Comparison of ENCODE assay signal across 8 cellular contexts in the genomic region with DNA sequence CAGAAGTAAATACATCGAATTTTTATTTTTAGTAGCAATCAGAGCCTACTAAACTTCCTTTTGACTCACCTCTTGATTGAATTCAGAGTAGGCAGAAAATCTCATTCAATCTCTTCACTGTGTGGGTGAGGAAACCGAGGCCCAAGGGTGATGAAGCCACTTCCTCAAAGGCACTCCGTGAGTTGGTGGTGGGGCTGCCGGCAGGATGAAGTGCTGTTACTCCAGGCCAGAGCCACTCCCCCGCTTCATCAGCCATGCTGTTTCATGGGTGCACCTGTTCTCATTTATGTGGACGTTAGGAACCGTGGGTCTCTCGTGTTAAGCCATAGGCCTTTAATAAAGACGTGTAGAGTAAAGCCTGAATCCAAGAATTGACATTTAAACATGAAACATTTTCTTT. TPM values are rescaled to one million over a fixed set of nuclear protein-coding genes. Genes with fewer than 3 reads are reported as not detected.
DNase-seq lines count a peak whose midpoint lies in the region; ATAC-seq lines count a peak whose summit lies in the region.

No MANE protein-coding gene starts in this region.

- ATAC-seq in GM19372 (IDR thresholded peaks at IDR 0.05; ENCODE audit: low read depth, unreplicated experiment) = peak; percentile 58
- ATAC-seq in right cardiac atrium = no peak
- ATAC-seq in GM19328 (IDR thresholded peaks at IDR 0.05; ENCODE audit: unreplicated experiment) = no peak

- no peak overlapping the region for H3K27ac ChIP-seq in right cardiac atrium (ENCODE audit: low read length)

- H3K4me1 ChIP-seq in right cardiac atrium (ENCODE audit: control insufficient read depth, insufficient read depth, low read length) = no peaks in the 10 kb centered on the region

- intact Hi-C loops in right cardiac atrium (cut with DNase I) = no loop called here

- no peak overlapping the region for H3K4me3 ChIP-seq in right cardiac atrium (ENCODE audit: low read length)

- 83% methylated on average over 9 of the region's 9 CpGs for WGBS in right cardiac atrium

- DNase-seq in NCI-H2029 (lab: John Stamatoyannopoulos, UW) (peak; percentile 84), activated T-helper 1 cell treated with Interleukin-2 at 50 U/mL for 16 hours (ENCODE audit: low read depth) (peak; percentile 32), right cardiac atrium (no peak), T-helper 9 cell (no peak), NCI-H2227 (lab: John Stamatoyannopoulos, UW; ENCODE audit: unreplicated experiment) (no peak)
- DNase-seq in stimulated activated CD4-positive, alpha-beta T cell treated with anti-CD3 and anti-CD28 coated beads, Interleukin-4, amount 100 ng/mL, for 48 hours (ENCODE audit: low read depth in 2 of 2) = peak; percentile 47 to 49

- H3K27me3 ChIP-seq in right cardiac atrium (ENCODE audit: control insufficient read depth, insufficient read depth) = no peaks in the 10 kb centered on the region

- no peaks in the 10 kb centered on the region for H3K9me3 ChIP-seq in right cardiac atrium (ENCODE audit: control insufficient read depth, low read length)

RNA-seq across cellular contexts. Expression of a gene that starts 13.2 kb away (rescaled TPM):
- total RNA-seq in right cardiac atrium = 1 to 10 TPM; 6.2 to 8.7 (median 7.7) TPM
- polyA plus RNA-seq in right cardiac atrium = 6.6 TPM

RNA-seq across cellular contexts. Expression of a gene that starts 20.8 kb away (rescaled TPM):
- 10 to 100 TPM; 36.5 to 50.2 (median 37.4) TPM for total RNA-seq in right cardiac atrium
- 51.0 TPM for polyA plus RNA-seq in right cardiac atrium

Comparison
In these comparisons a context has a peak if more than half of its experiments do, and no peak if none do; other contexts are left out.
1. DNase-seq: peak in NCI-H2029 (single experiment), activated T-helper 1 cell treated with Interleukin-2 at 50 U/mL for 16 hours (single experiment) and stimulated activated CD4-positive, alpha-beta T cell treated with anti-CD3 and anti-CD28 coated beads, Interleukin-4, amount 100 ng/mL, for 48 hours (2 of 2); none in right cardiac atrium (0 of 3), T-helper 9 cell (single experiment) and NCI-H2227 (single experiment).